Comparison of ENCODE assay signal across 1 cellular context in the genomic region with DNA sequence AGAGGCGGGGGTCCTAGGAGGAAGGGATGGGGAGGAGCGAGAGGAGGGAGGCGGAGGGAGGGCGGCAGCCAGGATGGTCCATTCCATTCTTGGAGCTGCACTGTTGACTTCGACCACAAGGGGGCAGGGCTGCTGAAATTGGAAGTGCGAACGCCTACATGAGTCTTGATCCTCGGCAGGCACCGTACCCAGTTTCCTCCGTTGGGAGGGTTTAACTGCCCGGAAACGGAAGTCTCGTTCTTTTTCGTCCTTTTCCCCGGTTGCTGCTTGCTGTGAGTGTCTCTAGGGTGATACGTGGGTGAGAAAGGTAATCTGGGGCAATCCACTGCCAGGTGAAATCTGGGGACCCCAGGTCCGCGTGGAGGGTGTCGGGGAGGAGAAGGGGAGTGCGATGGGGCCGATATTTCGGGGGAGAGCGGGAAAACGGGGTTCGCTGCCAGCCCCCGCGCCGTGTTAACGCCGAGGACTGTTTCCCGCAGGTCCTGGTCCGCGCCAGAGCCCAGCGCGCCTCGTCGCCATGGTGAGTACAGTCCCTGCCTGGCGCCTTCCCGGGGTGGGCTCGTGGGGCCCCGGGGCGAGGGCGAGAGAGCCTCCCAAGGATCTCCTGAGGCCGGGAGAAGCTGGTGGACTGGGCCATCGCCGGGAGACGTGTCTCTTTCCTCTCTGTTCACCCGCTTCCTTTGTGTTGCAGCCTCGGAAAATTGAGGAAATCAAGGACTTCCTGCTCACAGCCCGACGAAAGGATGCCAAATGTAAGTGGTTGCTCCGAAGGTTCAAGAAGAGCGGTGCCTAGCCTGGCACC.
TF ChIP-seq lines count a peak whose summit lies in the region.

A gene (plus strand): TSS at position 240 of the 802 bp plus-strand sequence. CDS start 278 bp downstream, at position 518.

TF ChIP-seq in K562, 482 proteins besides CTCF, POLR2A, EP300 and RAD21 (continued from another document and continues in another):
- TF ChIP-seq, protein P1, sequence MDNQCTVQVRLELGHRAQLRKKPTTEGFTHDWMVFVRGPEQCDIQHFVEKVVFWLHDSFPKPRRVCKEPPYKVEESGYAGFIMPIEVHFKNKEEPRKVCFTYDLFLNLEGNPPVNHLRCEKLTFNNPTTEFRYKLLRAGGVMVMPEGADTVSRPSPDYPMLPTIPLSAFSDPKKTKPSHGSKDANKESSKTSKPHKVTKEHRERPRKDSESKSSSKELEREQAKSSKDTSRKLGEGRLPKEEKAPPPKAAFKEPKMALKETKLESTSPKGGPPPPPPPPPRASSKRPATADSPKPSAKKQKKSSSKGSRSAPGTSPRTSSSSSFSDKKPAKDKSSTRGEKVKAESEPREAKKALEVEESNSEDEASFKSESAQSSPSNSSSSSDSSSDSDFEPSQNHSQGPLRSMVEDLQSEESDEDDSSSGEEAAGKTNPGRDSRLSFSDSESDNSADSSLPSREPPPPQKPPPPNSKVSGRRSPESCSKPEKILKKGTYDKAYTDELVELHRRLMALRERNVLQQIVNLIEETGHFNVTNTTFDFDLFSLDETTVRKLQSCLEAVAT (IDR thresholded peaks at IDR 0.05) = peak; percentile 74 to 85; a peak in 3 of 4 replicates
- TF ChIP-seq, protein P2, sequence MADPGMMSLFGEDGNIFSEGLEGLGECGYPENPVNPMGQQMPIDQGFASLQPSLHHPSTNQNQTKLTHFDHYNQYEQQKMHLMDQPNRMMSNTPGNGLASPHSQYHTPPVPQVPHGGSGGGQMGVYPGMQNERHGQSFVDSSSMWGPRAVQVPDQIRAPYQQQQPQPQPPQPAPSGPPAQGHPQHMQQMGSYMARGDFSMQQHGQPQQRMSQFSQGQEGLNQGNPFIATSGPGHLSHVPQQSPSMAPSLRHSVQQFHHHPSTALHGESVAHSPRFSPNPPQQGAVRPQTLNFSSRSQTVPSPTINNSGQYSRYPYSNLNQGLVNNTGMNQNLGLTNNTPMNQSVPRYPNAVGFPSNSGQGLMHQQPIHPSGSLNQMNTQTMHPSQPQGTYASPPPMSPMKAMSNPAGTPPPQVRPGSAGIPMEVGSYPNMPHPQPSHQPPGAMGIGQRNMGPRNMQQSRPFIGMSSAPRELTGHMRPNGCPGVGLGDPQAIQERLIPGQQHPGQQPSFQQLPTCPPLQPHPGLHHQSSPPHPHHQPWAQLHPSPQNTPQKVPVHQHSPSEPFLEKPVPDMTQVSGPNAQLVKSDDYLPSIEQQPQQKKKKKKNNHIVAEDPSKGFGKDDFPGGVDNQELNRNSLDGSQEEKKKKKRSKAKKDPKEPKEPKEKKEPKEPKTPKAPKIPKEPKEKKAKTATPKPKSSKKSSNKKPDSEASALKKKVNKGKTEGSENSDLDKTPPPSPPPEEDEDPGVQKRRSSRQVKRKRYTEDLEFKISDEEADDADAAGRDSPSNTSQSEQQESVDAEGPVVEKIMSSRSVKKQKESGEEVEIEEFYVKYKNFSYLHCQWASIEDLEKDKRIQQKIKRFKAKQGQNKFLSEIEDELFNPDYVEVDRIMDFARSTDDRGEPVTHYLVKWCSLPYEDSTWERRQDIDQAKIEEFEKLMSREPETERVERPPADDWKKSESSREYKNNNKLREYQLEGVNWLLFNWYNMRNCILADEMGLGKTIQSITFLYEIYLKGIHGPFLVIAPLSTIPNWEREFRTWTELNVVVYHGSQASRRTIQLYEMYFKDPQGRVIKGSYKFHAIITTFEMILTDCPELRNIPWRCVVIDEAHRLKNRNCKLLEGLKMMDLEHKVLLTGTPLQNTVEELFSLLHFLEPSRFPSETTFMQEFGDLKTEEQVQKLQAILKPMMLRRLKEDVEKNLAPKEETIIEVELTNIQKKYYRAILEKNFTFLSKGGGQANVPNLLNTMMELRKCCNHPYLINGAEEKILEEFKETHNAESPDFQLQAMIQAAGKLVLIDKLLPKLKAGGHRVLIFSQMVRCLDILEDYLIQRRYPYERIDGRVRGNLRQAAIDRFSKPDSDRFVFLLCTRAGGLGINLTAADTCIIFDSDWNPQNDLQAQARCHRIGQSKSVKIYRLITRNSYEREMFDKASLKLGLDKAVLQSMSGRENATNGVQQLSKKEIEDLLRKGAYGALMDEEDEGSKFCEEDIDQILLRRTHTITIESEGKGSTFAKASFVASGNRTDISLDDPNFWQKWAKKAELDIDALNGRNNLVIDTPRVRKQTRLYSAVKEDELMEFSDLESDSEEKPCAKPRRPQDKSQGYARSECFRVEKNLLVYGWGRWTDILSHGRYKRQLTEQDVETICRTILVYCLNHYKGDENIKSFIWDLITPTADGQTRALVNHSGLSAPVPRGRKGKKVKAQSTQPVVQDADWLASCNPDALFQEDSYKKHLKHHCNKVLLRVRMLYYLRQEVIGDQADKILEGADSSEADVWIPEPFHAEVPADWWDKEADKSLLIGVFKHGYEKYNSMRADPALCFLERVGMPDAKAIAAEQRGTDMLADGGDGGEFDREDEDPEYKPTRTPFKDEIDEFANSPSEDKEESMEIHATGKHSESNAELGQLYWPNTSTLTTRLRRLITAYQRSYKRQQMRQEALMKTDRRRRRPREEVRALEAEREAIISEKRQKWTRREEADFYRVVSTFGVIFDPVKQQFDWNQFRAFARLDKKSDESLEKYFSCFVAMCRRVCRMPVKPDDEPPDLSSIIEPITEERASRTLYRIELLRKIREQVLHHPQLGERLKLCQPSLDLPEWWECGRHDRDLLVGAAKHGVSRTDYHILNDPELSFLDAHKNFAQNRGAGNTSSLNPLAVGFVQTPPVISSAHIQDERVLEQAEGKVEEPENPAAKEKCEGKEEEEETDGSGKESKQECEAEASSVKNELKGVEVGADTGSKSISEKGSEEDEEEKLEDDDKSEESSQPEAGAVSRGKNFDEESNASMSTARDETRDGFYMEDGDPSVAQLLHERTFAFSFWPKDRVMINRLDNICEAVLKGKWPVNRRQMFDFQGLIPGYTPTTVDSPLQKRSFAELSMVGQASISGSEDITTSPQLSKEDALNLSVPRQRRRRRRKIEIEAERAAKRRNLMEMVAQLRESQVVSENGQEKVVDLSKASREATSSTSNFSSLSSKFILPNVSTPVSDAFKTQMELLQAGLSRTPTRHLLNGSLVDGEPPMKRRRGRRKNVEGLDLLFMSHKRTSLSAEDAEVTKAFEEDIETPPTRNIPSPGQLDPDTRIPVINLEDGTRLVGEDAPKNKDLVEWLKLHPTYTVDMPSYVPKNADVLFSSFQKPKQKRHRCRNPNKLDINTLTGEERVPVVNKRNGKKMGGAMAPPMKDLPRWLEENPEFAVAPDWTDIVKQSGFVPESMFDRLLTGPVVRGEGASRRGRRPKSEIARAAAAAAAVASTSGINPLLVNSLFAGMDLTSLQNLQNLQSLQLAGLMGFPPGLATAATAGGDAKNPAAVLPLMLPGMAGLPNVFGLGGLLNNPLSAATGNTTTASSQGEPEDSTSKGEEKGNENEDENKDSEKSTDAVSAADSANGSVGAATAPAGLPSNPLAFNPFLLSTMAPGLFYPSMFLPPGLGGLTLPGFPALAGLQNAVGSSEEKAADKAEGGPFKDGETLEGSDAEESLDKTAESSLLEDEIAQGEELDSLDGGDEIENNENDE (IDR thresholded peaks at IDR 0.05; ENCODE audit: low read depth, low read length) = no peak
- TF ChIP-seq ZNF140 (CRISPR knock-in tag; IDR thresholded peaks at IDR 0.05) = no peak
- TF ChIP-seq HDAC6 (IDR thresholded peaks at IDR 0.05; ENCODE audit: low read depth, low read length) = no peak
- no peak for TF ChIP-seq MAFG (tag; conservative IDR thresholded peaks at IDR 0.05)
- TF ChIP-seq ASH1L (IDR thresholded peaks at IDR 0.05; ENCODE audit: borderline replicate concordance, low read depth, partially characterized antibody) = peak; percentile 62
- no peak for TF ChIP-seq ZNF778 (CRISPR knock-in tag; IDR thresholded peaks at IDR 0.05)
- no peak for TF ChIP-seq MCM2 (IDR thresholded peaks at IDR 0.05; ENCODE audit: low read depth)
- no peak for TF ChIP-seq ZKSCAN1 (IDR thresholded peaks at IDR 0.05; ENCODE audit: low read depth, low read length)
- TF ChIP-seq DIDO1 (tag; IDR thresholded peaks at IDR 0.05; ENCODE audit: low read depth) = peak; percentile 70; the same call in 1 of the 2 replicates
- peak; percentile 5; the same call in 1 of the 2 replicates for TF ChIP-seq TCF3 (CRISPR knock-in tag; IDR thresholded peaks at IDR 0.05)
- TF ChIP-seq, protein P3, sequence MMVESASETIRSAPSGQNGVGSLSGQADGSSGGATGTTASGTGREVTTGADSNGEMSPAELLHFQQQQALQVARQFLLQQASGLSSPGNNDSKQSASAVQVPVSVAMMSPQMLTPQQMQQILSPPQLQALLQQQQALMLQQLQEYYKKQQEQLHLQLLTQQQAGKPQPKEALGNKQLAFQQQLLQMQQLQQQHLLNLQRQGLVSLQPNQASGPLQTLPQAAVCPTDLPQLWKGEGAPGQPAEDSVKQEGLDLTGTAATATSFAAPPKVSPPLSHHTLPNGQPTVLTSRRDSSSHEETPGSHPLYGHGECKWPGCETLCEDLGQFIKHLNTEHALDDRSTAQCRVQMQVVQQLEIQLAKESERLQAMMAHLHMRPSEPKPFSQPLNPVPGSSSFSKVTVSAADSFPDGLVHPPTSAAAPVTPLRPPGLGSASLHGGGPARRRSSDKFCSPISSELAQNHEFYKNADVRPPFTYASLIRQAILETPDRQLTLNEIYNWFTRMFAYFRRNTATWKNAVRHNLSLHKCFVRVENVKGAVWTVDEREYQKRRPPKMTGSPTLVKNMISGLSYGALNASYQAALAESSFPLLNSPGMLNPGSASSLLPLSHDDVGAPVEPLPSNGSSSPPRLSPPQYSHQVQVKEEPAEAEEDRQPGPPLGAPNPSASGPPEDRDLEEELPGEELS (CRISPR knock-in tag; IDR thresholded peaks at IDR 0.05; ENCODE audit: borderline replicate concordance) = no peak
- no peak for TF ChIP-seq ZNF668 (CRISPR knock-in tag; IDR thresholded peaks at IDR 0.05)
- no peak; the same call in 1 of the 2 replicates for TF ChIP-seq PHTF2 (CRISPR knock-in tag; IDR thresholded peaks at IDR 0.05)
- no peak for TF ChIP-seq ZNF695 (CRISPR knock-in tag; IDR thresholded peaks at IDR 0.05)
- no peak for TF ChIP-seq PCBP1 (IDR thresholded peaks at IDR 0.05; ENCODE audit: low read depth, low read length, poor library complexity, severe bottlenecking)
- no peak for TF ChIP-seq ESRRB (CRISPR knock-in tag; IDR thresholded peaks at IDR 0.05; ENCODE audit: borderline replicate concordance)
- no peak for TF ChIP-seq PRMT5 (CRISPR knock-in tag; IDR thresholded peaks at IDR 0.05)
- TF ChIP-seq KLF6 (CRISPR knock-in tag; IDR thresholded peaks at IDR 0.05; ENCODE audit: borderline replicate concordance) = no peak
- TF ChIP-seq TCFL5 (CRISPR knock-in tag; conservative IDR thresholded peaks at IDR 0.05) = no peak
- no peak for TF ChIP-seq KAT2B (IDR thresholded peaks at IDR 0.05; ENCODE audit: low read depth, low read length)
- TF ChIP-seq BRD4 (IDR thresholded peaks at IDR 0.05) = peak; percentile 96
- TF ChIP-seq ZC3H8 (IDR thresholded peaks at IDR 0.05) = no peak
- 0 out of 2 replicates have a peak, but pooled peaks have one; percentile 47 for TF ChIP-seq ZNF717 (CRISPR knock-in tag; IDR thresholded peaks at IDR 0.05)
- TF ChIP-seq KDM5B (IDR thresholded peaks at IDR 0.05; ENCODE audit: insufficient replicate concordance, low read depth, low read length) = peak; percentile 98
- TF ChIP-seq POLR2B (IDR thresholded peaks at IDR 0.05; ENCODE audit: low read depth, partially characterized antibody) = peak; percentile 99
- no peak for TF ChIP-seq FUS (optimal IDR thresholded peaks at IDR 0.05; ENCODE audit: low read depth, low read length)
- TF ChIP-seq, protein P4, sequence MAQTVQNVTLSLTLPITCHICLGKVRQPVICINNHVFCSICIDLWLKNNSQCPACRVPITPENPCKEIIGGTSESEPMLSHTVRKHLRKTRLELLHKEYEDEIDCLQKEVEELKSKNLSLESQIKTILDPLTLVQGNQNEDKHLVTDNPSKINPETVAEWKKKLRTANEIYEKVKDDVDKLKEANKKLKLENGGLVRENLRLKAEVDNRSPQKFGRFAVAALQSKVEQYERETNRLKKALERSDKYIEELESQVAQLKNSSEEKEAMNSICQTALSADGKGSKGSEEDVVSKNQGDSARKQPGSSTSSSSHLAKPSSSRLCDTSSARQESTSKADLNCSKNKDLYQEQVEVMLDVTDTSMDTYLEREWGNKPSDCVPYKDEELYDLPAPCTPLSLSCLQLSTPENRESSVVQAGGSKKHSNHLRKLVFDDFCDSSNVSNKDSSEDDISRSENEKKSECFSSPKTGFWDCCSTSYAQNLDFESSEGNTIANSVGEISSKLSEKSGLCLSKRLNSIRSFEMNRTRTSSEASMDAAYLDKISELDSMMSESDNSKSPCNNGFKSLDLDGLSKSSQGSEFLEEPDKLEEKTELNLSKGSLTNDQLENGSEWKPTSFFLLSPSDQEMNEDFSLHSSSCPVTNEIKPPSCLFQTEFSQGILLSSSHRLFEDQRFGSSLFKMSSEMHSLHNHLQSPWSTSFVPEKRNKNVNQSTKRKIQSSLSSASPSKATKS (CRISPR knock-in tag; IDR thresholded peaks at IDR 0.05) = no peak
- TF ChIP-seq LARP7 (IDR thresholded peaks at IDR 0.05) = peak; percentile 11; the same call in 1 of the 2 replicates
- TF ChIP-seq, protein P5, sequence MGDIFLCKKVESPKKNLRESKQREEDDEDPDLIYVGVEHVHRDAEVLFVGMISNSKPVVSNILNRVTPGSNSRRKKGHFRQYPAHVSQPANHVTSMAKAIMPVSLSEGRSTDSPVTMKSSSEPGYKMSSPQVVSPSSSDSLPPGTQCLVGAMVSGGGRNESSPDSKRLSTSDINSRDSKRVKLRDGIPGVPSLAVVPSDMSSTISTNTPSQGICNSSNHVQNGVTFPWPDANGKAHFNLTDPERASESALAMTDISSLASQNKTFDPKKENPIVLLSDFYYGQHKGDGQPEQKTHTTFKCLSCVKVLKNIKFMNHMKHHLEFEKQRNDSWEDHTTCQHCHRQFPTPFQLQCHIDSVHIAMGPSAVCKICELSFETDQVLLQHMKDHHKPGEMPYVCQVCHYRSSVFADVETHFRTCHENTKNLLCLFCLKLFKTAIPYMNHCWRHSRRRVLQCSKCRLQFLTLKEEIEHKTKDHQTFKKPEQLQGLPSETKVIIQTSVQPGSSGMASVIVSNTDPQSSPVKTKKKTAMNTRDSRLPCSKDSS (IDR thresholded peaks at IDR 0.05; ENCODE audit: low read depth, partially characterized antibody) = no peak
- TF ChIP-seq ZNF699 (CRISPR knock-in tag; IDR thresholded peaks at IDR 0.05; ENCODE audit: insufficient replicate concordance) = no peak
- no peak for TF ChIP-seq ZNF507 (tag; conservative IDR thresholded peaks at IDR 0.05)
- TF ChIP-seq ZNF354B (CRISPR knock-in tag; IDR thresholded peaks at IDR 0.05) = no peak
- no peak for TF ChIP-seq U2AF2 (optimal IDR thresholded peaks at IDR 0.05; ENCODE audit: low read depth, low read length)
- no peak for TF ChIP-seq ZNF121 (CRISPR knock-in tag; conservative IDR thresholded peaks at IDR 0.05)
- TF ChIP-seq, protein P6, sequence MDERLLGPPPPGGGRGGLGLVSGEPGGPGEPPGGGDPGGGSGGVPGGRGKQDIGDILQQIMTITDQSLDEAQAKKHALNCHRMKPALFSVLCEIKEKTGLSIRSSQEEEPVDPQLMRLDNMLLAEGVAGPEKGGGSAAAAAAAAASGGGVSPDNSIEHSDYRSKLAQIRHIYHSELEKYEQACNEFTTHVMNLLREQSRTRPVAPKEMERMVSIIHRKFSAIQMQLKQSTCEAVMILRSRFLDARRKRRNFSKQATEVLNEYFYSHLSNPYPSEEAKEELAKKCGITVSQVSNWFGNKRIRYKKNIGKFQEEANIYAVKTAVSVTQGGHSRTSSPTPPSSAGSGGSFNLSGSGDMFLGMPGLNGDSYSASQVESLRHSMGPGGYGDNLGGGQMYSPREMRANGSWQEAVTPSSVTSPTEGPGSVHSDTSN (CRISPR knock-in tag; IDR thresholded peaks at IDR 0.05; ENCODE audit: low read depth) = no peak
- TF ChIP-seq, protein P6 (tag; conservative IDR thresholded peaks at IDR 0.05; ENCODE audit: low read depth) = no peak
